27 cellular contexts compared by ENCODE assay signal in the genomic region with DNA sequence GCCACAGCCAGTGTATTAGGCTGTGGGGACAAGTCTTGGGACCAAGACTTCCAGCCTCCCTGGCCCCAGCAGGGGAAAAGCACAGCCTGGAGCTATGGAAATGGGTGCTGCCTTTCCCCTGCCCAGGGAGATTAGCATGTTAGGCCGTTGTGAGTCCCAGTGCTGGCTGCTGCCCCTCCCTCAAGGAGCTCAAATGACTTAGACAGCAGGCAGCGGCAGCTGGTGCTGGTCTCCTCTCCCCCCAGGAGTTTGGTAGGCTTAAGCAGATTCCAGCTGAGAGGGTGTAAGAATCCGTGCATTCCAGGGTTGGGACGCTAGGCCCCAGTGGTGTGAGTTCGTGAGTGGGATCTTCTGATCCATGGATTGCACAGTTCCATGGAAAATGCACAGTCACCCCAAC.
DNase-seq lines count a peak whose midpoint lies in the region; ATAC-seq and TF ChIP-seq lines count a peak whose summit lies in the region.
"Had no signal": no experiment of that assay in that cellular context is flagged by ENCODE, and none has a peak within 500 bp of the region (broad histone marks: within the 10 kb centered on the region; RNA-seq: fewer than 3 reads in every experiment).

No MANE protein-coding gene starts in this region.

- peaks cover 11% of the 10 kb centered on the region; the same call in 1 of the 2 replicates for H3K27me3 Mint-ChIP-seq in WTC11 (ENCODE audit: low read depth)
- H3K27me3 Mint-ChIP-seq: B cell had no signal

- H3K36me3 ChIP-seq in H7 (replicated peaks; ENCODE audit: control insufficient read depth, insufficient read depth, low read length) = no peaks in the 10 kb centered on the region

- POLR2A ChIA-PET in WTC11 (lab: Charles Lee) = no interaction called here

- H3K9me3 Mint-ChIP-seq in WTC11 = peaks cover 15% of the 10 kb centered on the region

- H3K4me3 ChIP-seq in H7 (ENCODE audit: insufficient read depth, low read depth, low read length) = no peak overlapping the region

- CTCF ChIA-PET in WTC11 (lab: Charles Lee) = no interaction called here

- 0 out of 2 replicates have a peak, but pooled peaks cover 2% of the 10 kb centered on the region for H3K4me1 Mint-ChIP-seq in WTC11
- H3K4me1 Mint-ChIP-seq: B cell had no signal

- DNase-seq in ELF-1 (ENCODE audit: low read depth, low spot score) = peak; percentile 47
- peak; percentile 82 for DNase-seq in NCI-H524 treated with DMSO at 0.1 percent for 48 hours (lab: John Stamatoyannopoulos, UW)
- no peak for DNase-seq in WTC11 (ENCODE audit: low spot score)
- DNase-seq in H7 = no peak
- DNase-seq in NCI-H2081 treated with DMSO at 0.1 percent for 48 hours (lab: John Stamatoyannopoulos, UW) = no peak
- DNase-seq: Caco-2; CD8-positive, alpha-beta T cell; DMS153; DND-41; GOT3; HCEC 1CT; MM.1S; NCI-H1048; NCI-H1417; NCI-H1694; NCI-H2029 treated with DMSO at 0.1 percent for 48 hours; NCI-H345; NCI-H510A treated with DMSO at 0.1 percent for 48 hours; NCI-H774; SHP77 treated with DMSO at 0.1 percent for 48 hours; SK-N-SH; SW 1271 had no signal

- no peaks in the 10 kb centered on the region for H3K27me3 ChIP-seq in H7 (ENCODE audit: control insufficient read depth, insufficient read depth, low read length)

- no peak for TF ChIP-seq CTCF in WTC11 (IDR thresholded peaks at IDR 0.05)

- no peaks in the 10 kb centered on the region for H3K36me3 Mint-ChIP-seq in WTC11
- H3K36me3 Mint-ChIP-seq: CD8-positive, alpha-beta T cell; IgD-negative memory B cell had no signal

- no peak overlapping the region for H3K27ac Mint-ChIP-seq in WTC11
- H3K27ac Mint-ChIP-seq: B cell; CD8-positive, alpha-beta T cell; IgD-negative memory B cell; T-helper 1 cell treated with Interleukin-12 subunit alpha and Interleukin-12 subunit beta and Interleukin-4 antibody, amounts not matched to agents 30 μg/mL and 1 μg/mL, for 36 hours had no signal

- H3K4me3 Mint-ChIP-seq in WTC11 = no peak overlapping the region
- H3K4me3 Mint-ChIP-seq: B cell; CD8-positive, alpha-beta T cell; T-helper 1 cell treated with Interleukin-12 subunit alpha and Interleukin-12 subunit beta and Interleukin-4 antibody, amounts not matched to agents 30 μg/mL and 1 μg/mL, for 36 hours had no signal

- ATAC-seq in WTC11 (no peak), GM21737 (IDR thresholded peaks at IDR 0.05; ENCODE audit: unreplicated experiment) (no peak), HG02852 (IDR thresholded peaks at IDR 0.05; ENCODE audit: unreplicated experiment) (no peak)
- ATAC-seq: CD8-positive, alpha-beta T cell had no signal

TF ChIP-seq in WTC11, 78 proteins besides CTCF, POLR2A, EP300 and RAD21:
- TF ChIP-seq ESRRA (CRISPR knock-in tag; IDR thresholded peaks at IDR 0.05; ENCODE audit: borderline replicate concordance) (0 out of 2 replicates have a peak, but pooled peaks have one; percentile 25), ZNF423 (CRISPR knock-in tag; IDR thresholded peaks at IDR 0.05) (no peak), GRHL2 (CRISPR knock-in tag; IDR thresholded peaks at IDR 0.05; ENCODE audit: insufficient replicate concordance, severe bottlenecking) (no peak)
- TF ChIP-seq, protein P1, sequence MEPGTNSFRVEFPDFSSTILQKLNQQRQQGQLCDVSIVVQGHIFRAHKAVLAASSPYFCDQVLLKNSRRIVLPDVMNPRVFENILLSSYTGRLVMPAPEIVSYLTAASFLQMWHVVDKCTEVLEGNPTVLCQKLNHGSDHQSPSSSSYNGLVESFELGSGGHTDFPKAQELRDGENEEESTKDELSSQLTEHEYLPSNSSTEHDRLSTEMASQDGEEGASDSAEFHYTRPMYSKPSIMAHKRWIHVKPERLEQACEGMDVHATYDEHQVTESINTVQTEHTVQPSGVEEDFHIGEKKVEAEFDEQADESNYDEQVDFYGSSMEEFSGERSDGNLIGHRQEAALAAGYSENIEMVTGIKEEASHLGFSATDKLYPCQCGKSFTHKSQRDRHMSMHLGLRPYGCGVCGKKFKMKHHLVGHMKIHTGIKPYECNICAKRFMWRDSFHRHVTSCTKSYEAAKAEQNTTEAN (CRISPR knock-in tag; IDR thresholded peaks at IDR 0.05) = no peak
TF ChIP-seq in WTC11: peak in this region for 1.

Comparison
In these comparisons a context has a peak if more than half of its experiments do, and no peak if none do; other contexts are left out.
1. DNase-seq: peak in ELF-1 (single experiment) and NCI-H524 treated with DMSO at 0.1 percent for 48 hours (single experiment); none in WTC11 (single experiment), H7 (single experiment) and NCI-H2081 treated with DMSO at 0.1 percent for 48 hours (single experiment).